24 cellular contexts compared by ENCODE assay signal in the genomic region with DNA sequence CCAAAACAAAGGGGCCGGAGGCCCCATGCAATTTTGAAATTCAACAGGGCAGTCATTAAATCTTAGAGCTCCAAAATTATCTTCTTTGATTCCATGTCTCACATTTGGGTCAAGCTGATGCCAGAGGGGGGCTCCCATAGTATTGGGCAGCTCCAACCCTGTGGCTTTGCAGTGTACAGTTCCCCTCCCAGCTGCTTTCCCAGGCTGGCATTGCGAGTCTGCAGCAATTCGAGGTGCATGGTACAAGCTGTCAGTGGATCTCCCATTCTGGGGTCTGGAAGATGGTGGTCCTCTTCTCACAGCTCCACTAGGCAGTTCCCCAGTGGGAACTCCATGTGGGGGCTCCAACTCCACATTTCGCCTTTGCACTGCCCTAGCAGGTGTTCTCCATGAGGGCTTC.
DNase-seq lines count a peak whose midpoint lies in the region; ATAC-seq, FAIRE-seq and TF ChIP-seq lines count a peak whose summit lies in the region.
"Had no signal": no experiment of that assay in that cellular context is flagged by ENCODE, and none has a peak within 500 bp of the region (broad histone marks: within the 10 kb centered on the region; RNA-seq: fewer than 3 reads in every experiment).

No MANE protein-coding gene starts in this region.

- H4K20me1 ChIP-seq in HepG2 (ENCODE audit: insufficient read depth, low read length) = no peaks in the 10 kb centered on the region
- H4K20me1 ChIP-seq: BLaER1 had no signal

- intact Hi-C loops in HepG2 (cut with micrococcal nuclease; ENCODE audit: unreplicated experiment) = no loop called here
- intact Hi-C loops in right lobe of liver (cut with DNase I) = no loop called here
- intact Hi-C loops in ovary (cut with DNase I) = no loop called here

- H3K4me3 Mint-ChIP-seq in endodermal cell = no peak overlapping the region
- H3K4me3 Mint-ChIP-seq: CD14-positive monocyte; CD4-positive, alpha-beta memory T cell; CD4-positive, CD25-positive, alpha-beta regulatory T cell; CD8-positive, alpha-beta memory T cell had no signal

- POLR2A ChIA-PET in HepG2 (lab: Yijun Ruan, JAX) = no interaction called here

- ATAC-seq in HepG2 (peak; percentile 17; the same call in 2 of the 3 replicates), right lobe of liver (no peak), HG02852 (IDR thresholded peaks at IDR 0.05; ENCODE audit: unreplicated experiment) (no peak)
- ATAC-seq: GM12878 had no signal

- TF ChIP-seq EP300 in HepG2 (IDR thresholded peaks at IDR 0.05; ENCODE audit: low read depth in 2 of 2, low read length in 2 of 2) (no peak), HepG2 (CRISPR knock-in tag; IDR thresholded peaks at IDR 0.05; ENCODE audit: borderline replicate concordance) (no peak), ovary (IDR thresholded peaks at IDR 0.05) (no peak)

- no peak for TF ChIP-seq RAD21 in HepG2 (CRISPR knock-in tag; IDR thresholded peaks at IDR 0.05)

- H3K79me2 ChIP-seq in HepG2 (ENCODE audit: insufficient read depth, low read length) = no peaks in the 10 kb centered on the region

- no TSS peak for BruUV-seq in HepG2 (replicated peaks; lab: Mats Ljungman, UMichigan)

- H3K4me1 ChIP-seq in HepG2 (ENCODE audit: insufficient read depth, low read length) (no peaks in the 10 kb centered on the region), right lobe of liver (no peaks in the 10 kb centered on the region), endodermal cell (ENCODE audit: control insufficient read depth, insufficient read depth, low read length) (no peaks in the 10 kb centered on the region), ovary (ENCODE audit: insufficient read depth) (no peaks in the 10 kb centered on the region)
- H3K4me1 ChIP-seq: BE2C, BLaER1 had no signal

- H3K4me2 ChIP-seq in HepG2 (ENCODE audit: low read depth, low read length) = no peak overlapping the region
- H3K4me2 ChIP-seq: BLaER1 had no signal

- CTCF ChIA-PET in HepG2 (lab: Yijun Ruan, JAX; ENCODE audit: low intra/inter-chr PET ratio, low total read pairs) = no interaction called here

- H3K27me3 ChIP-seq in HepG2 (ENCODE audit: control insufficient read depth in 1 of 2, insufficient read depth in 2 of 2, low read length in 2 of 2) (no peaks in the 10 kb centered on the region), right lobe of liver (no peaks in the 10 kb centered on the region), endodermal cell (ENCODE audit: control insufficient read depth, insufficient read depth, low read length, poor library complexity, severe bottlenecking) (no peaks in the 10 kb centered on the region), ovary (no peaks in the 10 kb centered on the region)
- H3K27me3 ChIP-seq: BE2C, BLaER1 had no signal

- no peaks in the 10 kb centered on the region for H3K27me3 Mint-ChIP-seq in endodermal cell (ENCODE audit: insufficient read depth)

- H3K9me3 ChIP-seq in HepG2 (ENCODE audit: low read length) (peaks cover 24% of the 10 kb centered on the region), right lobe of liver (no peaks in the 10 kb centered on the region), endodermal cell (ENCODE audit: control insufficient read depth, low read length) (peaks cover 22% of the 10 kb centered on the region), ovary (no peaks in the 10 kb centered on the region)
- H3K9me3 ChIP-seq: BE2C had no signal

- H3K4me3 ChIP-seq in HepG2 (replicated peaks in 1 of 3; ENCODE audit: insufficient read depth in 1 of 3, low read depth in 2 of 3, low read length in 3 of 3) = no peak overlapping the region
- H3K4me3 ChIP-seq in right lobe of liver = no peak overlapping the region
- peak overlapping the region; percentile 23 for H3K4me3 ChIP-seq in endodermal cell (ENCODE audit: low read length)
- no peak overlapping the region for H3K4me3 ChIP-seq in ovary
- H3K4me3 ChIP-seq: BLaER1, GM12878 had no signal

- 70% methylated on average over 4 of the region's 4 CpGs for WGBS in HepG2 (ENCODE audit: low lambda C conversion rate)
- WGBS in right lobe of liver (ENCODE audit: insufficient coverage, low coverage, low lambda C conversion rate, missing lambda C conversion rate) = 100% methylated on average over 1 of the region's 4 CpGs
- 88 to 93% methylated on average over 3 to 4 of the region's 4 CpGs for WGBS in endodermal cell (ENCODE audit: insufficient coverage in 1 of 2, insufficient read length in 1 of 2), 2 experiments
- 93 to 99% (median 99%) methylated on average over 4 of the region's 4 CpGs for WGBS in ovary, 3 donors

- in situ Hi-C loops in HepG2 (cut with HindIII; ENCODE audit: extremely low pct_ligation_motif_present, low pct_unique_long_range_greater_than_20kb) = no loop called here

- H3K27ac ChIP-seq in HepG2 (ENCODE audit: extremely low read length, insufficient read depth, low read length) = no peak overlapping the region
- no peak overlapping the region for H3K27ac ChIP-seq in right lobe of liver
- no peak overlapping the region for H3K27ac ChIP-seq in endodermal cell (ENCODE audit: low read depth, low read length)
- no peak overlapping the region for H3K27ac ChIP-seq in ovary
- H3K27ac ChIP-seq: 22Rv1, BLaER1 had no signal

- no peak for DNase-seq in HepG2 (ENCODE audit: low spot score)
- DNase-seq in right lobe of liver = no peak
- DNase-seq in endodermal cell = no peak
- DNase-seq in ovary = no peak
- DNase-seq: ACHN; BE2C; C1 segment of cervical spinal cord; CD4-positive, alpha-beta memory T cell; CD4-positive, CD25-positive, alpha-beta regulatory T cell; CD8-positive, alpha-beta memory T cell; COR-L47; DMS 273 treated with DMSO at 0.1 percent for 48 hours; DMS153; DMS53; DMS79; EL; GDM1 had no signal

- no peak overlapping the region for H2AFZ ChIP-seq in HepG2 (ENCODE audit: low read length)

- no peak overlapping the region for H3K27ac Mint-ChIP-seq in endodermal cell
- H3K27ac Mint-ChIP-seq: CD14-positive monocyte; CD4-positive, alpha-beta memory T cell; CD4-positive, CD25-positive, alpha-beta regulatory T cell; CD8-positive, alpha-beta memory T cell had no signal

- H3K36me3 Mint-ChIP-seq in endodermal cell (ENCODE audit: low read depth) = peaks cover 3% of the 10 kb centered on the region
- H3K36me3 Mint-ChIP-seq: CD4-positive, CD25-positive, alpha-beta regulatory T cell had no signal

- TF ChIP-seq POLR2A in HepG2 (IDR thresholded peaks at IDR 0.05; ENCODE audit: insufficient read depth in 1 of 2, low read depth in 2 of 2, low read length in 2 of 2) (no peak), right lobe of liver (IDR thresholded peaks at IDR 0.05) (no peak), ovary (IDR thresholded peaks at IDR 0.05) (no peak)

- TF ChIP-seq CTCF in HepG2 (CRISPR knock-in tag; IDR thresholded peaks at IDR 0.05) = no peak
- no peak for TF ChIP-seq CTCF in right lobe of liver (IDR thresholded peaks at IDR 0.05)
- TF ChIP-seq CTCF in endodermal cell (conservative IDR thresholded peaks at IDR 0.05) = no peak
- TF ChIP-seq CTCF in ovary (IDR thresholded peaks at IDR 0.05) = no peak

- H3K9me3 Mint-ChIP-seq in endodermal cell = peaks cover 32% of the 10 kb centered on the region

- no peak for FAIRE-seq in HepG2 (lab: Jason Lieb, UNC)
- FAIRE-seq: GM12878, GM12892, GM18507 had no signal

- H3K36me3 ChIP-seq in HepG2 (replicated peaks in 1 of 2; ENCODE audit: control insufficient read depth in 1 of 2, insufficient read depth in 2 of 2, low read length in 2 of 2) (no peaks in the 10 kb centered on the region), right lobe of liver (no peaks in the 10 kb centered on the region), endodermal cell (ENCODE audit: control insufficient read depth, insufficient read depth, low read length) (no peaks in the 10 kb centered on the region), ovary (no peaks in the 10 kb centered on the region)
- H3K36me3 ChIP-seq: BE2C, BLaER1 had no signal

- peaks cover 8% of the 10 kb centered on the region for H3K4me1 Mint-ChIP-seq in endodermal cell
- H3K4me1 Mint-ChIP-seq: CD14-positive monocyte; CD4-positive, CD25-positive, alpha-beta regulatory T cell; CD8-positive, alpha-beta memory T cell had no signal

- H3K9ac ChIP-seq in HepG2 (ENCODE audit: insufficient read depth, low read depth, low read length) (no peak overlapping the region), endodermal cell (ENCODE audit: extremely low read depth, low read length, poor library complexity, severe bottlenecking) (no peak overlapping the region)
- H3K9ac ChIP-seq: BLaER1 had no signal

TF ChIP-seq in HepG2, 621 proteins besides CTCF, POLR2A, EP300 and RAD21:
- TF ChIP-seq POLR2G (IDR thresholded peaks at IDR 0.05; ENCODE audit: low read depth, low read length) (peak; percentile 57), ZNF567 (CRISPR knock-in tag; IDR thresholded peaks at IDR 0.05; ENCODE audit: borderline replicate concordance) (no peak), HIC2 (CRISPR knock-in tag; IDR thresholded peaks at IDR 0.05; ENCODE audit: low read depth) (no peak)
